Comparison of ENCODE assay signal across 22 cellular contexts in genomic region chr5:151147033-151147432, GRCh38. TPM values are rescaled to one million over a fixed set of nuclear protein-coding genes. Genes with fewer than 3 reads are reported as not detected.
A peak's percentile ranks its signal among the peaks of the same experiment; 100 is the strongest.
DNase-seq lines count a peak whose midpoint lies in the region; ATAC-seq and TF ChIP-seq lines count a peak whose summit lies in the region.
"Had no signal": no experiment of that assay in that cellular context is flagged by ENCODE, and none has a peak within 500 bp of the region (broad histone marks: within the 10 kb centered on the region; RNA-seq: fewer than 3 reads in every experiment).

No MANE protein-coding gene starts in this region.

- no peak for DNase-seq in activated naive CD4-positive, alpha-beta T cell treated with anti-CD3 and anti-CD28 coated beads, Interleukin-2, amount 10 ng/mL, durations not matched to agents 7 days and 5 days
- DNase-seq in activated naive CD4-positive, alpha-beta T cell treated with anti-CD3 and anti-CD28 coated beads, Interleukin-2, amount 50 U/mL, for 16 hours: no peak
- no peak for DNase-seq in activated B cell treated with CpG ODN at 0.5 μM for 24 hours
- no peak for DNase-seq in central memory CD8-positive, alpha-beta T cell (ENCODE audit: low spot score in 2 of 2)
- no peak for DNase-seq in stimulated activated effector memory CD8-positive, alpha-beta T cell treated with anti-CD3 and anti-CD28 coated beads, Interleukin-12 subunit alpha, Interleukin-12 subunit beta, amount 100 ng/mL, for 72 hours (ENCODE audit: low spot score in 2 of 2)
- DNase-seq in body of pancreas: no peak
- no peak for DNase-seq in DMS53 (lab: John Stamatoyannopoulos, UW)
- DNase-seq in NOMO-1 treated with dmso at 0.1 percent for 144 hours (lab: John Stamatoyannopoulos, UW; ENCODE audit: unreplicated experiment): no peak
- DNase-seq: activated CD4-positive, alpha-beta T cell treated with anti-CD3 and anti-CD28 coated beads for 48 hours; activated naive CD4-positive, alpha-beta T cell; effector CD4-positive, alpha-beta T cell; EL; mesendoderm; NCI-H1092 treated with DMSO at 0.1 percent for 48 hours; NCI-H1930; NCI-H69; retina; small intestine; stimulated activated CD4-positive, alpha-beta T cell treated with anti-CD3 and anti-CD28 coated beads, Interleukin-2, amount 100 ng/mL, for 24 hours; testis had no signal

- H3K4me1 Mint-ChIP-seq in activated naive CD4-positive, alpha-beta T cell treated with anti-CD3 and anti-CD28 coated beads, Interleukin-2, amount 10 ng/mL, durations not matched to agents 7 days and 5 days: peaks cover 100% of the 10 kb centered on the region
- peaks cover 98% of the 10 kb centered on the region for H3K4me1 Mint-ChIP-seq in activated B cell treated with CpG ODN at 0.5 μM for 24 hours
- H3K4me1 Mint-ChIP-seq in central memory CD8-positive, alpha-beta T cell: peaks cover 100% of the 10 kb centered on the region
- peaks cover 96% of the 10 kb centered on the region for H3K4me1 Mint-ChIP-seq in stimulated activated effector memory CD8-positive, alpha-beta T cell treated with anti-CD3 and anti-CD28 coated beads, Interleukin-12 subunit alpha, Interleukin-12 subunit beta, amount 100 ng/mL, for 72 hours

- no peak overlapping the region for H3K4me3 Mint-ChIP-seq in activated naive CD4-positive, alpha-beta T cell treated with anti-CD3 and anti-CD28 coated beads, Interleukin-2, amount 10 ng/mL, durations not matched to agents 7 days and 5 days
- no peak overlapping the region for H3K4me3 Mint-ChIP-seq in activated B cell treated with CpG ODN at 0.5 μM for 24 hours
- H3K4me3 Mint-ChIP-seq in central memory CD8-positive, alpha-beta T cell: peak overlapping the region; percentile 18
- H3K4me3 Mint-ChIP-seq in stimulated activated effector memory CD8-positive, alpha-beta T cell treated with anti-CD3 and anti-CD28 coated beads, Interleukin-12 subunit alpha, Interleukin-12 subunit beta, amount 100 ng/mL, for 72 hours: no peak overlapping the region

- no peak for TF ChIP-seq POLR2A in body of pancreas (IDR thresholded peaks at IDR 0.05)

- 94 to 97% methylated on average over 3 to 4 of the region's 4 CpGs for WGBS in body of pancreas, 2 donors

- CTCF ChIA-PET in activated naive CD4-positive, alpha-beta T cell treated with anti-CD3 and anti-CD28 coated beads, Interleukin-2, amount 10 ng/mL, durations not matched to agents 7 days and 5 days (lab: Charles Lee): interaction anchor here (1.0 to 6.7 kb wide), 3 partner anchors 10 to 32 kb away, joined by 5 to 46 read pairs (median 6); no protein-coding TSS in a partner anchor
- CTCF ChIA-PET in activated B cell treated with CpG ODN at 0.5 μM for 24 hours (lab: Charles Lee): interaction anchor here (13.6 kb wide), 1 partner anchor 21 kb away, joined by 128 read pairs; no protein-coding TSS in a partner anchor

- no peaks in the 10 kb centered on the region for H3K9me3 ChIP-seq in body of pancreas
- H3K9me3 ChIP-seq: BLaER1, testis had no signal

- POLR2A ChIA-PET in activated B cell treated with CpG ODN at 0.5 μM for 24 hours (lab: Charles Lee): no interaction called here

- peaks cover 20% of the 10 kb centered on the region for H3K4me1 ChIP-seq in body of pancreas

- intact Hi-C loops in activated B cell treated with CpG ODN at 0.5 μM for 24 hours (cut with micrococcal nuclease) (no loop called here), body of pancreas (cut with DNase I) (no loop called here)

- no peaks in the 10 kb centered on the region for H3K9me3 Mint-ChIP-seq in activated naive CD4-positive, alpha-beta T cell treated with anti-CD3 and anti-CD28 coated beads, Interleukin-2, amount 10 ng/mL, durations not matched to agents 7 days and 5 days
- H3K9me3 Mint-ChIP-seq in activated B cell treated with CpG ODN at 0.5 μM for 24 hours: no peaks in the 10 kb centered on the region
- no peaks in the 10 kb centered on the region for H3K9me3 Mint-ChIP-seq in central memory CD8-positive, alpha-beta T cell
- no peaks in the 10 kb centered on the region for H3K9me3 Mint-ChIP-seq in stimulated activated effector memory CD8-positive, alpha-beta T cell treated with anti-CD3 and anti-CD28 coated beads, Interleukin-12 subunit alpha, Interleukin-12 subunit beta, amount 100 ng/mL, for 72 hours

- H3K27ac Mint-ChIP-seq in activated naive CD4-positive, alpha-beta T cell treated with anti-CD3 and anti-CD28 coated beads, Interleukin-2, amount 10 ng/mL, durations not matched to agents 7 days and 5 days: peak overlapping the region; percentile 39
- peak overlapping the region; percentile 68 for H3K27ac Mint-ChIP-seq in activated B cell treated with CpG ODN at 0.5 μM for 24 hours
- H3K27ac Mint-ChIP-seq in central memory CD8-positive, alpha-beta T cell (ENCODE audit: low read depth): peak overlapping the region; percentile 72
- peak overlapping the region; percentile 90 for H3K27ac Mint-ChIP-seq in stimulated activated effector memory CD8-positive, alpha-beta T cell treated with anti-CD3 and anti-CD28 coated beads, Interleukin-12 subunit alpha, Interleukin-12 subunit beta, amount 100 ng/mL, for 72 hours

- no peak overlapping the region for H3K27ac ChIP-seq in body of pancreas
- H3K27ac ChIP-seq: BLaER1, HL-60, testis had no signal

- no peaks in the 10 kb centered on the region for H3K27me3 ChIP-seq in body of pancreas
- H3K27me3 ChIP-seq: BLaER1, testis had no signal

- no peaks in the 10 kb centered on the region for H3K36me3 ChIP-seq in body of pancreas (replicated peaks in 1 of 2; ENCODE audit: insufficient read depth in 1 of 2, low read depth in 2 of 2)

- H3K27me3 Mint-ChIP-seq in activated naive CD4-positive, alpha-beta T cell treated with anti-CD3 and anti-CD28 coated beads, Interleukin-2, amount 10 ng/mL, durations not matched to agents 7 days and 5 days: no peaks in the 10 kb centered on the region
- H3K27me3 Mint-ChIP-seq in activated B cell treated with CpG ODN at 0.5 μM for 24 hours: no peaks in the 10 kb centered on the region
- no peaks in the 10 kb centered on the region for H3K27me3 Mint-ChIP-seq in central memory CD8-positive, alpha-beta T cell

- ATAC-seq in activated B cell treated with CpG ODN at 0.5 μM for 24 hours (ENCODE audit: low read depth) (no peak), body of pancreas (no peak)
- no peak for ATAC-seq in central memory CD8-positive, alpha-beta T cell (replicated peaks; ENCODE audit: extremely low read depth, poor library complexity, severe bottlenecking)
- no peak for ATAC-seq in stimulated activated effector memory CD8-positive, alpha-beta T cell treated with anti-CD3 and anti-CD28 coated beads, Interleukin-12 subunit alpha, Interleukin-12 subunit beta, amount 100 ng/mL, for 72 hours

- peaks cover 73% of the 10 kb centered on the region for H3K36me3 Mint-ChIP-seq in activated naive CD4-positive, alpha-beta T cell treated with anti-CD3 and anti-CD28 coated beads, Interleukin-2, amount 10 ng/mL, durations not matched to agents 7 days and 5 days
- peaks cover 66% of the 10 kb centered on the region for H3K36me3 Mint-ChIP-seq in activated B cell treated with CpG ODN at 0.5 μM for 24 hours (ENCODE audit: low read depth)
- H3K36me3 Mint-ChIP-seq in central memory CD8-positive, alpha-beta T cell (ENCODE audit: insufficient read depth): peaks cover 36% of the 10 kb centered on the region
- H3K36me3 Mint-ChIP-seq in stimulated activated effector memory CD8-positive, alpha-beta T cell treated with anti-CD3 and anti-CD28 coated beads, Interleukin-12 subunit alpha, Interleukin-12 subunit beta, amount 100 ng/mL, for 72 hours: peaks cover 96% of the 10 kb centered on the region

- no peak overlapping the region for H3K4me3 ChIP-seq in body of pancreas
- H3K4me3 ChIP-seq: BLaER1, testis had no signal

- no peak for TF ChIP-seq CTCF in activated B cell treated with CpG ODN at 0.5 μM for 24 hours (IDR thresholded peaks at IDR 0.05)
- no peak for TF ChIP-seq CTCF in body of pancreas (IDR thresholded peaks at IDR 0.05)

RNA-seq across cellular contexts. Expression of gene ANXA6, which starts 10.5 kb away (rescaled TPM):
- total RNA-seq in activated B cell treated with CpG ODN at 0.5 μM for 24 hours (367 and 379 TPM in 2 replicates), body of pancreas (10 to 100 TPM; 60.3 to 60.4 TPM)

Comparison
In these comparisons a context has a peak if more than half of its experiments do, and no peak if none do; other contexts are left out.
1. H3K27ac Mint-ChIP-seq: peak in every context shown above with its lines; median percentile 90 in stimulated activated effector memory CD8-positive, alpha-beta T cell treated with anti-CD3 and anti-CD28 coated beads, Interleukin-12 subunit alpha, Interleukin-12 subunit beta, amount 100 ng/mL, for 72 hours; 72 in central memory CD8-positive, alpha-beta T cell; 68 in activated B cell treated with CpG ODN at 0.5 μM for 24 hours; 39 in activated naive CD4-positive, alpha-beta T cell treated with anti-CD3 and anti-CD28 coated beads, Interleukin-2, amount 10 ng/mL, durations not matched to agents 7 days and 5 days.